ENCODE assay signal across 8 cellular contexts in genomic region chr3:21484323-21485154, GRCh38.
DNase-seq lines count a peak whose midpoint lies in the region; ATAC-seq and TF ChIP-seq lines count a peak whose summit lies in the region.

No MANE protein-coding gene starts in this region.

- H3K27ac ChIP-seq in Peyer's patch: no peak overlapping the region

- H3K9me3 ChIP-seq in Peyer's patch: peaks cover 0 to 5% (median 0%) of the 10 kb centered on the region in 4 donors

- no peaks in the 10 kb centered on the region for H3K27me3 ChIP-seq in Peyer's patch

- no peaks in the 10 kb centered on the region for H3K4me1 ChIP-seq in Peyer's patch

- H3K27me3 Mint-ChIP-seq in chondrocyte (ENCODE audit: low read depth): no peaks in the 10 kb centered on the region

- H3K27ac Mint-ChIP-seq in chondrocyte (ENCODE audit: unreplicated experiment): no peak overlapping the region

- no peaks in the 10 kb centered on the region for H3K36me3 Mint-ChIP-seq in chondrocyte (ENCODE audit: low read depth)

- no peaks in the 10 kb centered on the region for H3K4me1 Mint-ChIP-seq in chondrocyte (ENCODE audit: low read depth)

- TF ChIP-seq CTCF in GM12872 (IDR thresholded peaks at IDR 0.05; ENCODE audit: insufficient read depth, low read depth, low read length) (peak; percentile 85), chondrocyte (IDR thresholded peaks at IDR 0.05) (peak; percentile 79), Peyer's patch (IDR thresholded peaks at IDR 0.05) (no peak)

- H3K9me3 Mint-ChIP-seq in chondrocyte (ENCODE audit: low read depth): no peaks in the 10 kb centered on the region

- H3K4me3 Mint-ChIP-seq in chondrocyte (ENCODE audit: unreplicated experiment): no peak overlapping the region

- peak; percentile 53 for ATAC-seq in HG03354 (IDR thresholded peaks at IDR 0.05; ENCODE audit: poor library complexity, severe bottlenecking, unreplicated experiment)

- DNase-seq in 8988T (peak; percentile 10), NOMO-1 treated with dmso at 0.1 percent for 144 hours (lab: John Stamatoyannopoulos, UW; ENCODE audit: unreplicated experiment) (peak; percentile 64), chondrocyte (ENCODE audit: low spot score) (no peak), left kidney (ENCODE audit: low read depth, low spot score) (peak; percentile 85), Peyer's patch (no peak)
- DNase-seq in effector CD4-positive, alpha-beta T cell: no peak

- H3K36me3 ChIP-seq in Peyer's patch: no peaks in the 10 kb centered on the region

- no peak overlapping the region for H3K4me3 ChIP-seq in Peyer's patch

- no peak for TF ChIP-seq POLR2A in Peyer's patch (IDR thresholded peaks at IDR 0.05)

Comparison
In these comparisons a context has a peak if more than half of its experiments do, and no peak if none do; other contexts are left out.
1. DNase-seq: peak in 8988T (single experiment), NOMO-1 treated with dmso at 0.1 percent for 144 hours (single experiment) and left kidney (single experiment); none in chondrocyte (single experiment), effector CD4-positive, alpha-beta T cell (single experiment) and Peyer's patch (0 of 3).
2. CTCF ChIP-seq: peak in GM12872 (single experiment) and chondrocyte (single experiment); none in Peyer's patch (0 of 6).